ENCODE assay signal across 8 cellular contexts in the genomic region with DNA sequence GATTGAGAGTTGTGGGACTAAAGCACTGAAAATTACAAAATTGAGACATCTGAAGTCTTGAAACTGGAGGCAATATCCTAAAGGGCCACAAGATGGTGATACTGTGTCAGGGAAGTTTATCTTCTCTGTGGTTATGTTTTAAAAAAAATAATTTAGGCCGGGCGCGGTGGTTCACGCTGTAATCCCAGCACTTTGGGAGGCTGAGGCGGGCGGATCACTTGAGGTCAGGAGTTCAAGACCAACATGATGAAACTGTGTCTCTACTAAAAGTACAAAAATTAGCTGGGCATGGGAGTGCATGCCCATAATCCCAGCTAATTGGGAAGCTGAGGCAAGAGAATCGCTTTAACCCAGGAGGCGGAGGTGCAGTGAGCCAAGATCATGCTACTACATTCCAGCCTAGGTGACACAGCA. TPM values are rescaled to one million over a fixed set of nuclear protein-coding genes. Genes with fewer than 3 reads are reported as not detected.
DNase-seq lines count a peak whose midpoint lies in the region; ATAC-seq and TF ChIP-seq lines count a peak whose summit lies in the region.

No MANE protein-coding gene starts in this region.

- peak; percentile 74 for DNase-seq in ELR (ENCODE audit: low read depth)
- DNase-seq in HS-5 (ENCODE audit: low read depth), result peak; percentile 42
- DNase-seq in RWPE1 (ENCODE audit: low spot score), result peak; percentile 45
- peak; percentile 80 to 85 for DNase-seq in cardiac fibroblast (ENCODE audit: low read depth in 2 of 2)
- DNase-seq in left colon, result peak in 1 of 2 donors; percentile 11
- peak in 4 of 6 experiments; percentile 10 to 63 (median 46) for DNase-seq in stimulated activated naive CD4-positive, alpha-beta T cell (lab: John Stamatoyannopoulos, UW)
- no peak for DNase-seq in AG08396 (ENCODE audit: low spot score)

- ATAC-seq in GM21381 (IDR thresholded peaks at IDR 0.05; ENCODE audit: unreplicated experiment) (peak; percentile 64), left colon (peak; percentile 71)

- POLR2A ChIA-PET in RWPE1 (lab: Yijun Ruan, JAX; ENCODE audit: low non-redundant PET), result no interaction called here

- H3K27ac ChIP-seq in RWPE1, result no peak overlapping the region

- CTCF ChIA-PET in RWPE1 (lab: Yijun Ruan, JAX), result interaction anchor here (0.6 to 1.1 kb wide), 8 partner anchors 11 to 405 kb away, joined by 3 to 8 read pairs (median 4); partner anchors contain the start of gene NIT2

- intact Hi-C loops in left colon (cut with DNase I, micrococcal nuclease), result no loop called here

- TF ChIP-seq CTCF in RWPE1 (conservative IDR thresholded peaks at IDR 0.05; ENCODE audit: low read depth) (peak; percentile 70), cardiac fibroblast (IDR thresholded peaks at IDR 0.05; ENCODE audit: low read depth, low read length) (peak; percentile 64)

- no peak overlapping the region for H3K4me3 ChIP-seq in cardiac fibroblast (replicated peaks in 1 of 2; ENCODE audit: low read depth in 2 of 2, low read length in 2 of 2)

RNA-seq across cellular contexts. Expression of gene NIT2, which starts 17.9 kb away (rescaled TPM):
- 10 to 100 TPM; 23.5 to 25.9 TPM for total RNA-seq in left colon

RNA-seq across cellular contexts. Expression of gene TBC1D23, which starts 55.9 kb away (rescaled TPM):
- 10 to 100 TPM; 38.2 to 50.9 TPM for total RNA-seq in left colon
